Comparison of ENCODE assay signal across 8 cellular contexts in genomic region chr18:33761363-33761762, GRCh38.
DNase-seq lines count a peak whose midpoint lies in the region; ATAC-seq, FAIRE-seq and TF ChIP-seq lines count a peak whose summit lies in the region.

No MANE protein-coding gene starts in this region.

- H3K27me3 ChIP-seq in pancreas = no peaks in the 10 kb centered on the region

- peak; percentile 35 for TF ChIP-seq CTCF in GM13976 (IDR thresholded peaks at IDR 0.05; ENCODE audit: borderline replicate concordance, control extremely low read depth, extremely low read depth, insufficient read depth, missing control alignments)
- TF ChIP-seq CTCF in pancreas (IDR thresholded peaks at IDR 0.05) = peak in 1 of 4 donors; percentile 20

- peak; percentile 41 for FAIRE-seq in pancreas (lab: Jason Lieb, UNC)
- FAIRE-seq in GM19239 (lab: Jason Lieb, UNC) = no peak

- H3K4me1 Mint-ChIP-seq in stimulated activated effector memory CD8-positive, alpha-beta T cell treated with anti-CD3 and anti-CD28 coated beads, Interleukin-12 subunit alpha, Interleukin-12 subunit beta, amount 100 ng/mL, for 72 hours = no peaks in the 10 kb centered on the region

- H3K4me1 ChIP-seq in pancreas = peaks cover 0 to 8% (median 0%) of the 10 kb centered on the region in 3 donors

- in situ Hi-C loops in GM13976 (cut with MboI; ENCODE audit: low sequenced_read_pairs, unreplicated experiment) = no loop called here

- no peaks in the 10 kb centered on the region for H3K9me3 ChIP-seq in pancreas

- no peaks in the 10 kb centered on the region for H3K36me3 Mint-ChIP-seq in stimulated activated effector memory CD8-positive, alpha-beta T cell treated with anti-CD3 and anti-CD28 coated beads, Interleukin-12 subunit alpha, Interleukin-12 subunit beta, amount 100 ng/mL, for 72 hours

- DNase-seq in GM13976 (ENCODE audit: low spot score) (no peak), NCI-H1694 treated with DMSO at 0.1 percent for 48 hours (lab: John Stamatoyannopoulos, UW) (peak; percentile 44), dedifferentiated amniotic fluid mesenchymal stem cell (ENCODE audit: extremely low spot score) (peak; percentile 30), pancreas (no peak), GM19239 (ENCODE audit: insufficient read length, low spot score) (no peak)
- no peak for DNase-seq in stimulated activated effector memory CD8-positive, alpha-beta T cell treated with anti-CD3 and anti-CD28 coated beads, Interleukin-12 subunit alpha, Interleukin-12 subunit beta, amount 100 ng/mL, for 72 hours (ENCODE audit: low spot score in 2 of 2)

- no peak overlapping the region for H3K4me3 Mint-ChIP-seq in stimulated activated effector memory CD8-positive, alpha-beta T cell treated with anti-CD3 and anti-CD28 coated beads, Interleukin-12 subunit alpha, Interleukin-12 subunit beta, amount 100 ng/mL, for 72 hours

- H3K27ac ChIP-seq in pancreas = no peak overlapping the region

- no peaks in the 10 kb centered on the region for H3K36me3 ChIP-seq in pancreas

- ATAC-seq in pancreas (peak in 3 of 4 donors; percentile 54 to 60 (median 59)), GM19467 (IDR thresholded peaks at IDR 0.05; ENCODE audit: unreplicated experiment) (no peak), GM21529 (IDR thresholded peaks at IDR 0.05; ENCODE audit: unreplicated experiment) (no peak)
- no peak for ATAC-seq in stimulated activated effector memory CD8-positive, alpha-beta T cell treated with anti-CD3 and anti-CD28 coated beads, Interleukin-12 subunit alpha, Interleukin-12 subunit beta, amount 100 ng/mL, for 72 hours

- peaks cover 7% of the 10 kb centered on the region for H3K9me3 Mint-ChIP-seq in stimulated activated effector memory CD8-positive, alpha-beta T cell treated with anti-CD3 and anti-CD28 coated beads, Interleukin-12 subunit alpha, Interleukin-12 subunit beta, amount 100 ng/mL, for 72 hours

- no peak overlapping the region for H3K27ac Mint-ChIP-seq in stimulated activated effector memory CD8-positive, alpha-beta T cell treated with anti-CD3 and anti-CD28 coated beads, Interleukin-12 subunit alpha, Interleukin-12 subunit beta, amount 100 ng/mL, for 72 hours

- intact Hi-C loops in pancreas (cut with DNase I) = no loop called here

- no peak overlapping the region for H3K4me3 ChIP-seq in pancreas

Comparison
In these comparisons a context has a peak if more than half of its experiments do, and no peak if none do; other contexts are left out.
1. DNase-seq: peak in NCI-H1694 treated with DMSO at 0.1 percent for 48 hours (single experiment) and dedifferentiated amniotic fluid mesenchymal stem cell (single experiment); none in GM13976 (single experiment), pancreas (0 of 6), stimulated activated effector memory CD8-positive, alpha-beta T cell treated with anti-CD3 and anti-CD28 coated beads, Interleukin-12 subunit alpha, Interleukin-12 subunit beta, amount 100 ng/mL, for 72 hours (0 of 2) and GM19239 (single experiment).
2. ATAC-seq: peak in pancreas (3 of 4); none in stimulated activated effector memory CD8-positive, alpha-beta T cell treated with anti-CD3 and anti-CD28 coated beads, Interleukin-12 subunit alpha, Interleukin-12 subunit beta, amount 100 ng/mL, for 72 hours (single experiment), GM19467 (single experiment) and GM21529 (single experiment).